10 cellular contexts compared by ENCODE assay signal in genomic region chr10:20768849-20769248, GRCh38.
DNase-seq lines count a peak whose midpoint lies in the region; ATAC-seq, FAIRE-seq and TF ChIP-seq lines count a peak whose summit lies in the region.
"Had no signal": no experiment of that assay in that cellular context is flagged by ENCODE, and none has a peak within 500 bp of the region (broad histone marks: within the 10 kb centered on the region; RNA-seq: fewer than 3 reads in every experiment).

No MANE protein-coding gene starts in this region.

- TF ChIP-seq CTCF in 22Rv1 (IDR thresholded peaks at IDR 0.05) (peak; percentile 74), kidney (IDR thresholded peaks at IDR 0.05; ENCODE audit: borderline replicate concordance, extremely low read depth, insufficient read depth) (no peak)

- H3K4me1 ChIP-seq in kidney (ENCODE audit: control insufficient read depth in 1 of 2, insufficient read depth in 1 of 2, low read depth in 1 of 2, low read length in 2 of 2): no peaks in the 10 kb centered on the region

- no peak overlapping the region for H3K4me3 ChIP-seq in kidney (ENCODE audit: low read length in 2 of 2)

- no peaks in the 10 kb centered on the region for H3K9me3 ChIP-seq in kidney (ENCODE audit: control insufficient read depth in 1 of 2, low read length in 2 of 2)

- peak; percentile 31 for DNase-seq in amniotic epithelial cell (ENCODE audit: low read depth)
- no peak for DNase-seq in kidney
- no peak for DNase-seq in NCI-H226
- no peak for DNase-seq in activated CD4-positive, alpha-beta T cell treated with anti-CD3 and anti-CD28 coated beads, Interleukin-2, amount 50 U/mL, for 48 hours
- no peak for DNase-seq in NCI-H1694 (lab: John Stamatoyannopoulos, UW)
- DNase-seq: dermis blood vessel endothelial cell had no signal

- peak; percentile 92 for FAIRE-seq in kidney (lab: Jason Lieb, UNC)

- TF ChIP-seq RAD21 in Ishikawa (IDR thresholded peaks at IDR 0.05; ENCODE audit: low read depth): peak; percentile 42; the same call in 1 of the 2 replicates

- intact Hi-C loops in kidney (cut with DNase I): no loop called here

- no peak overlapping the region for H3K9ac ChIP-seq in kidney (ENCODE audit: low read length in 2 of 2)

- H3K36me3 ChIP-seq in kidney (ENCODE audit: control insufficient read depth in 1 of 2, insufficient read depth in 2 of 2, low read length in 2 of 2): no peaks in the 10 kb centered on the region

- H3K27ac ChIP-seq in 22Rv1 (no peak overlapping the region), kidney (ENCODE audit: low read depth in 2 of 2, low read length in 2 of 2) (no peak overlapping the region)

- ATAC-seq in HG03159 (IDR thresholded peaks at IDR 0.05; ENCODE audit: unreplicated experiment): no peak
- ATAC-seq: naive thymus-derived CD4-positive, alpha-beta T cell had no signal

- TF ChIP-seq EP300 in Ishikawa (IDR thresholded peaks at IDR 0.05; ENCODE audit: borderline replicate concordance): no peak

TF ChIP-seq in Ishikawa, 13 proteins besides CTCF, POLR2A, EP300 and RAD21:
- TF ChIP-seq REST (IDR thresholded peaks at IDR 0.05; ENCODE audit: low read depth) (no peak), EGR1 (IDR thresholded peaks at IDR 0.05) (no peak), ZBTB7A (IDR thresholded peaks at IDR 0.05; ENCODE audit: low read depth) (no peak), TCF12 (IDR thresholded peaks at IDR 0.05; ENCODE audit: low read depth) (no peak), TEAD4 (IDR thresholded peaks at IDR 0.05) (no peak), CEBPB (IDR thresholded peaks at IDR 0.05) (no peak)
